ENCODE assay signal across 8 cellular contexts in the genomic region with DNA sequence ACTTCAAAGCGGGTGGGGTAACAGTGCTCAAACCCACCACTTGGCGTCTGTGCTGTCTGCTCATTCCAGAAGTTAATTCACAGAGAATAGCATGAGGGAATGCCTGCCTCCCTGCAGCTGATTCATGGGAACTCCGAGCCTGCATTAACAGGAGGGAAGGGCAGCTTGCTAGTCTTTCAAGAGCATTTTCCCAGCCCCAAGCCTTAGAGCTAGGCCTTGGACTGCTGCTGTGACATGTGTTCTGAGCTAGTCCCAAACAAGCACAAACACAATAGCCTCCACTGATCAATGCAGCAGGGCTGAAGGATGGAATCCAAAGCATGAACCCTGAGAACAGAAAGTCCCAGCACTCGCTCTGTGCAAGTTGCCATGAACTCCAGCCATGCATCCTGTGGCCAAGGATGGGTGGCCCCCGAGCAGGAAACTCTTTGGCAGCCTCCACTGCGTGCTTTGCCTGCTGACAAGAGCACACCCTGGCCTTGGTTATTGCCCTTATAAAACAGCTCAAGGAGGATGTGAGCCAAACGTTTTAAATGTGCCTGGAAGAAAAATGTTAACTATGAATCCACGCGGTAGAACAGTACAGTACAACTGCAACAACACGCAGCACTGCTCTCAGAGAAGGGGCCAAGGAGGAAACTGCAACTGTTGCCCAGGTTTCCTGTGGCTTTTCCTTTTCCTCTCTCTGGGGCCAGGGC.
DNase-seq lines count a peak whose midpoint lies in the region; ATAC-seq and TF ChIP-seq lines count a peak whose summit lies in the region.

No MANE protein-coding gene starts in this region.

- peaks cover 24% of the 10 kb centered on the region for H3K4me1 Mint-ChIP-seq in nephron

- H3K9me3 ChIP-seq in vagina, result no peaks in the 10 kb centered on the region

- H3K9me3 Mint-ChIP-seq in nephron, result peaks cover 2% of the 10 kb centered on the region

- H3K4me1 ChIP-seq in vagina, result peaks cover 33% of the 10 kb centered on the region

- H3K27ac ChIP-seq in vagina, result peak overlapping the region; percentile 79

- no peaks in the 10 kb centered on the region for H3K36me3 ChIP-seq in vagina

- intact Hi-C loops in vagina (cut with DNase I), result no loop called here

- H3K36me3 Mint-ChIP-seq in nephron (ENCODE audit: low read depth), result no peaks in the 10 kb centered on the region

- TF ChIP-seq POLR2A in vagina (IDR thresholded peaks at IDR 0.05), result no peak

- ATAC-seq in HG02870 (IDR thresholded peaks at IDR 0.05; ENCODE audit: unreplicated experiment) (no peak), GM21737 (IDR thresholded peaks at IDR 0.05; ENCODE audit: unreplicated experiment) (no peak)

- peak overlapping the region in 1 of 3 experiments; percentile 41 for H3K4me3 Mint-ChIP-seq in nephron

- H3K27me3 ChIP-seq in vagina, result no peaks in the 10 kb centered on the region

- DNase-seq in DMS 273 (lab: John Stamatoyannopoulos, UW; ENCODE audit: unreplicated experiment), result peak; percentile 8
- no peak for DNase-seq in DMS 273 treated with DMSO at 0.1 percent for 48 hours (lab: John Stamatoyannopoulos, UW)
- peak; percentile 89 for DNase-seq in fibroblast of villous mesenchyme (ENCODE audit: low read depth)
- peak in 1 of 2 donors; percentile 99 for DNase-seq in vagina (ENCODE audit: extremely low spot score in 2 of 2)
- DNase-seq in activated gamma-delta T cell treated with Interleukin-2 at 50 U/mL for 16 hours, result no peak

- H3K27ac Mint-ChIP-seq in nephron, result peak overlapping the region; percentile 37 to 94 (median 91)

- H3K4me3 ChIP-seq in fibroblast of villous mesenchyme (ENCODE audit: low read depth, low read length) (no peak overlapping the region), vagina (no peak overlapping the region)

- TF ChIP-seq CTCF in fibroblast of villous mesenchyme (IDR thresholded peaks at IDR 0.05; ENCODE audit: insufficient read depth, low read depth, low read length), result peak; percentile 9
- no peak for TF ChIP-seq CTCF in nephron (IDR thresholded peaks at IDR 0.05; ENCODE audit: unreplicated experiment in 3 of 3)
- TF ChIP-seq CTCF in vagina (IDR thresholded peaks at IDR 0.05), result no peak

- H3K27me3 Mint-ChIP-seq in nephron (ENCODE audit: low read depth), result no peaks in the 10 kb centered on the region

Comparison
In these comparisons a context has a peak if more than half of its experiments do, and no peak if none do; other contexts are left out.
1. DNase-seq: peak in DMS 273 (single experiment) and fibroblast of villous mesenchyme (single experiment); none in DMS 273 treated with DMSO at 0.1 percent for 48 hours (single experiment) and activated gamma-delta T cell treated with Interleukin-2 at 50 U/mL for 16 hours (single experiment).